Comparison of ENCODE assay signal across 22 cellular contexts in genomic region chr16:17544304-17544703, GRCh38.
"Had no signal": no experiment of that assay in that cellular context is flagged by ENCODE, and none has a peak within 500 bp of the region (broad histone marks: within the 10 kb centered on the region; RNA-seq: fewer than 3 reads in every experiment).

No MANE protein-coding gene starts in this region.

- H3K27me3 ChIP-seq: colonic mucosa, esophagus muscularis mucosa, foreskin keratinocyte, gastrocnemius medialis, hepatocyte had no signal

- H3K27ac ChIP-seq: colonic mucosa, coronary artery, dorsolateral prefrontal cortex, epithelial cell of prostate, esophagus muscularis mucosa, esophagus squamous epithelium, foreskin keratinocyte, gastrocnemius medialis, gastroesophageal sphincter, heart left ventricle, heart right ventricle, hepatocyte had no signal

- ATAC-seq: effector memory CD8-positive, alpha-beta T cell; esophagus mucosa; foreskin keratinocyte; gastrocnemius medialis; gastroesophageal sphincter; heart left ventricle; heart right ventricle had no signal

- H3K4me2 ChIP-seq: hepatocyte had no signal

- H2AFZ ChIP-seq: hepatocyte had no signal

- H3K79me2 ChIP-seq: hepatocyte had no signal

- H3K36me3 ChIP-seq: colonic mucosa, esophagus muscularis mucosa, esophagus squamous epithelium, gastrocnemius medialis, gastroesophageal sphincter, heart left ventricle, heart right ventricle had no signal

- H3K4me3 ChIP-seq: colonic mucosa, coronary artery, dorsolateral prefrontal cortex, esophagus muscularis mucosa, esophagus squamous epithelium, gastrocnemius medialis, gastroesophageal sphincter, heart left ventricle, heart right ventricle, hepatocyte had no signal

- DNase-seq: cortex of kidney; dermis blood vessel endothelial cell; dorsolateral prefrontal cortex; effector CD4-positive, alpha-beta T cell; effector CD8-positive, alpha-beta T cell; effector memory CD4-positive, alpha-beta T cell; effector memory CD8-positive, alpha-beta T cell; esophagus squamous epithelium; foreskin fibroblast; foreskin keratinocyte; foreskin melanocyte; gastrocnemius medialis; glutamatergic neuron; heart left ventricle; heart right ventricle had no signal

- H3K4me1 ChIP-seq: colonic mucosa, esophagus muscularis mucosa, esophagus squamous epithelium, foreskin keratinocyte, gastrocnemius medialis, gastroesophageal sphincter, heart left ventricle, heart right ventricle had no signal

- H3K9me3 ChIP-seq: colonic mucosa, esophagus muscularis mucosa, esophagus squamous epithelium, gastrocnemius medialis, gastroesophageal sphincter had no signal
